In genomic region chr22:23438216-23438615, GRCh38 we compare ENCODE assay signal across 17 cellular contexts.
DNase-seq lines count a peak whose midpoint lies in the region; ATAC-seq, FAIRE-seq and TF ChIP-seq lines count a peak whose summit lies in the region.
"Had no signal": no experiment of that assay in that cellular context is flagged by ENCODE, and none has a peak within 500 bp of the region (broad histone marks: within the 10 kb centered on the region; RNA-seq: fewer than 3 reads in every experiment).

No MANE protein-coding gene starts in this region.

- POLR2A ChIA-PET in T-cell (lab: Charles Lee): no interaction called here

- peak overlapping the region; percentile 62 for H3K27ac Mint-ChIP-seq in activated naive CD4-positive, alpha-beta T cell treated with anti-CD3 and anti-CD28 coated beads, Interleukin-2, amount 50 U/mL, for 24 hours
- no peak overlapping the region for H3K27ac Mint-ChIP-seq in activated naive CD4-positive, alpha-beta T cell treated with anti-CD3 and anti-CD28 coated beads, Interleukin-2, amount 50 U/mL, for 72 hours
- H3K27ac Mint-ChIP-seq in nephron (peak overlapping the region in 2 of 3 experiments; percentile 29 to 45), T-cell (no peak overlapping the region)

- H3K9me3 ChIP-seq in tibial nerve: peaks cover 0 to 7% (median 0%) of the 10 kb centered on the region in 4 donors
- H3K9me3 ChIP-seq: Caco-2, HAP-1 had no signal

- ATAC-seq in activated naive CD4-positive, alpha-beta T cell treated with anti-CD3 and anti-CD28 coated beads, Interleukin-2, amount 50 U/mL, for 72 hours: no peak
- no peak for ATAC-seq in T-cell (replicated peaks in 1 of 4)
- ATAC-seq: GM12878 had no signal

- peaks cover 0 to 5% (median 0%) of the 10 kb centered on the region in 4 donors for H3K4me1 ChIP-seq in tibial nerve
- H3K4me1 ChIP-seq: Caco-2, HAP-1 had no signal

- peaks cover 3% of the 10 kb centered on the region for H3K4me1 Mint-ChIP-seq in activated naive CD4-positive, alpha-beta T cell treated with anti-CD3 and anti-CD28 coated beads, Interleukin-2, amount 50 U/mL, for 24 hours
- H3K4me1 Mint-ChIP-seq in nephron: peaks cover 8% of the 10 kb centered on the region
- H3K4me1 Mint-ChIP-seq in T-cell: peaks cover 3 to 5% (median 3%) of the 10 kb centered on the region in 3 donors

- no peak overlapping the region for H3K27ac ChIP-seq in tibial nerve
- H3K27ac ChIP-seq: 22Rv1, BLaER1 had no signal

- no peak overlapping the region for H3K4me3 ChIP-seq in tibial nerve
- H3K4me3 ChIP-seq: BLaER1, GM12878, HAP-1 had no signal

- FAIRE-seq in urothelium cell line (lab: Jason Lieb, UNC): peak; percentile 82
- FAIRE-seq: GM18507 had no signal

- TF ChIP-seq CTCF in nephron (IDR thresholded peaks at IDR 0.05; ENCODE audit: unreplicated experiment in 3 of 3) (no peak), tibial nerve (IDR thresholded peaks at IDR 0.05) (no peak)

- H3K4me3 Mint-ChIP-seq in activated naive CD4-positive, alpha-beta T cell treated with anti-CD3 and anti-CD28 coated beads, Interleukin-2, amount 50 U/mL, for 24 hours: no peak overlapping the region
- H3K4me3 Mint-ChIP-seq in nephron: no peak overlapping the region
- no peak overlapping the region for H3K4me3 Mint-ChIP-seq in T-cell
- H3K4me3 Mint-ChIP-seq: CD8-positive, alpha-beta memory T cell had no signal

- H3K27me3 Mint-ChIP-seq in activated naive CD4-positive, alpha-beta T cell treated with anti-CD3 and anti-CD28 coated beads, Interleukin-2, amount 50 U/mL, for 24 hours: peaks cover 2% of the 10 kb centered on the region
- H3K27me3 Mint-ChIP-seq in nephron (ENCODE audit: low read depth): no peaks in the 10 kb centered on the region
- peaks cover 4 to 17% of the 10 kb centered on the region in 2 donors for H3K27me3 Mint-ChIP-seq in T-cell

- no peaks in the 10 kb centered on the region for H3K9me3 Mint-ChIP-seq in activated naive CD4-positive, alpha-beta T cell treated with anti-CD3 and anti-CD28 coated beads, Interleukin-2, amount 50 U/mL, for 24 hours
- H3K9me3 Mint-ChIP-seq in activated naive CD4-positive, alpha-beta T cell treated with anti-CD3 and anti-CD28 coated beads, Interleukin-2, amount 50 U/mL, for 72 hours: no peaks in the 10 kb centered on the region
- H3K9me3 Mint-ChIP-seq in nephron: peaks cover 23% of the 10 kb centered on the region
- H3K9me3 Mint-ChIP-seq in T-cell: no peaks in the 10 kb centered on the region

- no peak for DNase-seq in activated naive CD4-positive, alpha-beta T cell treated with anti-CD3 and anti-CD28 coated beads, Interleukin-2, amount 50 U/mL, for 72 hours (ENCODE audit: low spot score in 2 of 2)
- peak; percentile 15 for DNase-seq in NCI-H69 (lab: John Stamatoyannopoulos, UW)
- no peak for DNase-seq in urothelium cell line (ENCODE audit: low spot score)
- DNase-seq in NAMALWA (ENCODE audit: low spot score): no peak
- no peak for DNase-seq in T-cell
- no peak for DNase-seq in tibial nerve (ENCODE audit: low spot score in 2 of 2)
- DNase-seq: AML-193; Caco-2; CD8-positive, alpha-beta memory T cell; GOT3 had no signal

- no peaks in the 10 kb centered on the region for H3K36me3 ChIP-seq in tibial nerve
- H3K36me3 ChIP-seq: BLaER1, HAP-1 had no signal

- TF ChIP-seq EP300 in tibial nerve (IDR thresholded peaks at IDR 0.05): no peak

- 50 to 65% methylated on average over 10 to 13 of the region's 13 CpGs for WGBS in tibial nerve, 2 donors

- no peak for TF ChIP-seq POLR2A in tibial nerve (IDR thresholded peaks at IDR 0.05)

- CTCF ChIA-PET in T-cell (lab: Charles Lee): no interaction called here

- H3K36me3 Mint-ChIP-seq in activated naive CD4-positive, alpha-beta T cell treated with anti-CD3 and anti-CD28 coated beads, Interleukin-2, amount 50 U/mL, for 24 hours: peaks cover 2% of the 10 kb centered on the region
- no peaks in the 10 kb centered on the region for H3K36me3 Mint-ChIP-seq in activated naive CD4-positive, alpha-beta T cell treated with anti-CD3 and anti-CD28 coated beads, Interleukin-2, amount 50 U/mL, for 72 hours
- peaks cover 16% of the 10 kb centered on the region for H3K36me3 Mint-ChIP-seq in nephron (ENCODE audit: low read depth)
- no peaks in the 10 kb centered on the region for H3K36me3 Mint-ChIP-seq in T-cell
- H3K36me3 Mint-ChIP-seq: CD8-positive, alpha-beta memory T cell had no signal

- no peaks in the 10 kb centered on the region for H3K27me3 ChIP-seq in tibial nerve
- H3K27me3 ChIP-seq: BLaER1 had no signal

Comparison
In these comparisons a context has a peak if more than half of its experiments do, and no peak if none do; other contexts are left out.
1. H3K27ac Mint-ChIP-seq: peak in activated naive CD4-positive, alpha-beta T cell treated with anti-CD3 and anti-CD28 coated beads, Interleukin-2, amount 50 U/mL, for 24 hours (single experiment) and nephron (2 of 3); none in activated naive CD4-positive, alpha-beta T cell treated with anti-CD3 and anti-CD28 coated beads, Interleukin-2, amount 50 U/mL, for 72 hours (0 of 2) and T-cell (0 of 2).